In genomic region chr11:117946196-117946841, GRCh38 we compare ENCODE assay signal across 8 cellular contexts. TPM values are rescaled to one million over a fixed set of nuclear protein-coding genes. Genes with fewer than 3 reads are reported as not detected.
A peak's percentile ranks its signal among the peaks of the same experiment; 100 is the strongest.
DNase-seq lines count a peak whose midpoint lies in the region; ATAC-seq and TF ChIP-seq lines count a peak whose summit lies in the region.

No MANE protein-coding gene starts in this region.

- peak; percentile 56 for DNase-seq in activated CD8-positive, alpha-beta memory T cell treated with anti-CD3 and anti-CD28 coated beads for 24 hours
- DNase-seq in activated CD8-positive, alpha-beta memory T cell treated with anti-CD3 and anti-CD28 coated beads, Interleukin-2, amount 50 U/mL, for 48 hours: no peak
- DNase-seq in osteocyte (ENCODE audit: extremely low spot score, unreplicated experiment) (peak; percentile 60), nucleus accumbens (lab: John Stamatoyannopoulos, UW) (no peak), OCI-M1 (lab: John Stamatoyannopoulos, UW) (no peak)

- H3K27me3 Mint-ChIP-seq in activated naive CD8-positive, alpha-beta T cell: no peaks in the 10 kb centered on the region
- peaks cover 39% of the 10 kb centered on the region for H3K27me3 Mint-ChIP-seq in osteocyte (ENCODE audit: unreplicated experiment)

- no peak for TF ChIP-seq CTCF in osteocyte (IDR thresholded peaks at IDR 0.05)

- no peak overlapping the region for H3K4me3 Mint-ChIP-seq in activated naive CD8-positive, alpha-beta T cell
- H3K4me3 Mint-ChIP-seq in osteocyte (ENCODE audit: unreplicated experiment): no peak overlapping the region

- no peaks in the 10 kb centered on the region for H3K36me3 Mint-ChIP-seq in activated naive CD8-positive, alpha-beta T cell
- H3K36me3 Mint-ChIP-seq in osteocyte (ENCODE audit: unreplicated experiment): no peaks in the 10 kb centered on the region

- H3K27ac Mint-ChIP-seq in activated naive CD8-positive, alpha-beta T cell: peak overlapping the region; percentile 87
- no peak overlapping the region for H3K27ac Mint-ChIP-seq in osteocyte (ENCODE audit: unreplicated experiment)

- no peaks in the 10 kb centered on the region for H3K9me3 Mint-ChIP-seq in activated naive CD8-positive, alpha-beta T cell (ENCODE audit: low read depth)
- no peaks in the 10 kb centered on the region for H3K9me3 Mint-ChIP-seq in osteocyte (ENCODE audit: unreplicated experiment)

- peak; percentile 14 for ATAC-seq in HG02642 (IDR thresholded peaks at IDR 0.05; ENCODE audit: poor library complexity, unreplicated experiment)
- no peak for ATAC-seq in GM18520 (IDR thresholded peaks at IDR 0.05; ENCODE audit: unreplicated experiment)

- H3K4me1 Mint-ChIP-seq in activated naive CD8-positive, alpha-beta T cell (ENCODE audit: low read depth): peaks cover 66% of the 10 kb centered on the region
- H3K4me1 Mint-ChIP-seq in osteocyte (ENCODE audit: unreplicated experiment): no peaks in the 10 kb centered on the region

RNA-seq across cellular contexts. Expression of gene TMPRSS13, which starts 17.1 kb away (rescaled TPM):
- total RNA-seq in osteocyte: not detected in 2 replicates

RNA-seq across cellular contexts. Expression of gene IL10RA, which starts 39.9 kb away (rescaled TPM):
- not detected in 2 replicates for total RNA-seq in osteocyte

Comparison
In these comparisons a context has a peak if more than half of its experiments do, and no peak if none do; other contexts are left out.
1. DNase-seq: peak in activated CD8-positive, alpha-beta memory T cell treated with anti-CD3 and anti-CD28 coated beads for 24 hours (single experiment) and osteocyte (single experiment); none in activated CD8-positive, alpha-beta memory T cell treated with anti-CD3 and anti-CD28 coated beads, Interleukin-2, amount 50 U/mL, for 48 hours (single experiment), nucleus accumbens (0 of 56) and OCI-M1 (single experiment).